In the genomic region with DNA sequence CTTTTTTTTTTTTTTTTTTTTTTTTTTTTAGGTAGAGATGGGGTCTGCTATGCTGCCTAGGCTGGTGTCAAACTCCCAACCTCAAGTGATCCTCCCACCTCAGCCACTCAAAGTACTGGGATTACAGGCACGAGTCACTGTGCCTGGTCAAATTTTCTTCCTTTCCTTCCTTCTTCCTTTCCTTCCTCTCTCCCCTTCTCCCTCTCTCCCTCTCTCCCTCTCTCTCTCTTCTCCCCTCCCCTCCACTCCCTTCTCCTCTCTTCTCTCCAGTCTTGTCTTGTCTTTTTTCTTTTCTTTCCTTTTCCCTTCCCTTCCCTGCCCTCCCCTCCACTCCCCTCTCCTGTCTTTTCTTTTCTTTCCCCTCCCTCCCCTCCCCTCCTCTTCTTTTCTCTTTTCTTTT, we compare ENCODE assay signal across 3 cellular contexts.
TF ChIP-seq lines count a peak whose summit lies in the region.

No MANE protein-coding gene starts in this region.

TF ChIP-seq in HCT116, 20 proteins besides CTCF, POLR2A, EP300 and RAD21 (continues in another document):
- TF ChIP-seq EZH2 (IDR thresholded peaks at IDR 0.05) (no peak), EZH2phosphoT487 (IDR thresholded peaks at IDR 0.05; ENCODE audit: borderline replicate concordance) (no peak), TCF7L2 (IDR thresholded peaks at IDR 0.05; ENCODE audit: borderline replicate concordance, extremely low read depth, insufficient read depth, insufficient read length) (no peak), ELF1 (IDR thresholded peaks at IDR 0.05; ENCODE audit: borderline replicate concordance, low read depth) (no peak), ZFX (IDR thresholded peaks at IDR 0.05) (no peak), YY1 (IDR thresholded peaks at IDR 0.05; ENCODE audit: extremely low read depth, insufficient replicate concordance, low read depth, low read length) (no peak), JUND (IDR thresholded peaks at IDR 0.05) (no peak), CBX3 (IDR thresholded peaks at IDR 0.05; ENCODE audit: low read depth) (no peak), CEBPB (IDR thresholded peaks at IDR 0.05; ENCODE audit: low read depth) (no peak), FOSL1 (IDR thresholded peaks at IDR 0.05; ENCODE audit: low read depth) (no peak), POLR2AphosphoS5 (IDR thresholded peaks at IDR 0.05; ENCODE audit: low read depth, low read length) (no peak), EGR1 (IDR thresholded peaks at IDR 0.05; ENCODE audit: low read depth) (no peak), SRF (IDR thresholded peaks at IDR 0.05; ENCODE audit: low read depth) (no peak), ZNF274 (IDR thresholded peaks at IDR 0.05; ENCODE audit: low read depth, low read length) (no peak)
- TF ChIP-seq, protein P1, sequence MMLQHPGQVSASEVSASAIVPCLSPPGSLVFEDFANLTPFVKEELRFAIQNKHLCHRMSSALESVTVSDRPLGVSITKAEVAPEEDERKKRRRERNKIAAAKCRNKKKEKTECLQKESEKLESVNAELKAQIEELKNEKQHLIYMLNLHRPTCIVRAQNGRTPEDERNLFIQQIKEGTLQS (IDR thresholded peaks at IDR 0.05) = no peak
- TF ChIP-seq, protein P2, sequence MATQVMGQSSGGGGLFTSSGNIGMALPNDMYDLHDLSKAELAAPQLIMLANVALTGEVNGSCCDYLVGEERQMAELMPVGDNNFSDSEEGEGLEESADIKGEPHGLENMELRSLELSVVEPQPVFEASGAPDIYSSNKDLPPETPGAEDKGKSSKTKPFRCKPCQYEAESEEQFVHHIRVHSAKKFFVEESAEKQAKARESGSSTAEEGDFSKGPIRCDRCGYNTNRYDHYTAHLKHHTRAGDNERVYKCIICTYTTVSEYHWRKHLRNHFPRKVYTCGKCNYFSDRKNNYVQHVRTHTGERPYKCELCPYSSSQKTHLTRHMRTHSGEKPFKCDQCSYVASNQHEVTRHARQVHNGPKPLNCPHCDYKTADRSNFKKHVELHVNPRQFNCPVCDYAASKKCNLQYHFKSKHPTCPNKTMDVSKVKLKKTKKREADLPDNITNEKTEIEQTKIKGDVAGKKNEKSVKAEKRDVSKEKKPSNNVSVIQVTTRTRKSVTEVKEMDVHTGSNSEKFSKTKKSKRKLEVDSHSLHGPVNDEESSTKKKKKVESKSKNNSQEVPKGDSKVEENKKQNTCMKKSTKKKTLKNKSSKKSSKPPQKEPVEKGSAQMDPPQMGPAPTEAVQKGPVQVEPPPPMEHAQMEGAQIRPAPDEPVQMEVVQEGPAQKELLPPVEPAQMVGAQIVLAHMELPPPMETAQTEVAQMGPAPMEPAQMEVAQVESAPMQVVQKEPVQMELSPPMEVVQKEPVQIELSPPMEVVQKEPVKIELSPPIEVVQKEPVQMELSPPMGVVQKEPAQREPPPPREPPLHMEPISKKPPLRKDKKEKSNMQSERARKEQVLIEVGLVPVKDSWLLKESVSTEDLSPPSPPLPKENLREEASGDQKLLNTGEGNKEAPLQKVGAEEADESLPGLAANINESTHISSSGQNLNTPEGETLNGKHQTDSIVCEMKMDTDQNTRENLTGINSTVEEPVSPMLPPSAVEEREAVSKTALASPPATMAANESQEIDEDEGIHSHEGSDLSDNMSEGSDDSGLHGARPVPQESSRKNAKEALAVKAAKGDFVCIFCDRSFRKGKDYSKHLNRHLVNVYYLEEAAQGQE (IDR thresholded peaks at IDR 0.05; ENCODE audit: low read depth) = no peak
- TF ChIP-seq, protein P3, sequence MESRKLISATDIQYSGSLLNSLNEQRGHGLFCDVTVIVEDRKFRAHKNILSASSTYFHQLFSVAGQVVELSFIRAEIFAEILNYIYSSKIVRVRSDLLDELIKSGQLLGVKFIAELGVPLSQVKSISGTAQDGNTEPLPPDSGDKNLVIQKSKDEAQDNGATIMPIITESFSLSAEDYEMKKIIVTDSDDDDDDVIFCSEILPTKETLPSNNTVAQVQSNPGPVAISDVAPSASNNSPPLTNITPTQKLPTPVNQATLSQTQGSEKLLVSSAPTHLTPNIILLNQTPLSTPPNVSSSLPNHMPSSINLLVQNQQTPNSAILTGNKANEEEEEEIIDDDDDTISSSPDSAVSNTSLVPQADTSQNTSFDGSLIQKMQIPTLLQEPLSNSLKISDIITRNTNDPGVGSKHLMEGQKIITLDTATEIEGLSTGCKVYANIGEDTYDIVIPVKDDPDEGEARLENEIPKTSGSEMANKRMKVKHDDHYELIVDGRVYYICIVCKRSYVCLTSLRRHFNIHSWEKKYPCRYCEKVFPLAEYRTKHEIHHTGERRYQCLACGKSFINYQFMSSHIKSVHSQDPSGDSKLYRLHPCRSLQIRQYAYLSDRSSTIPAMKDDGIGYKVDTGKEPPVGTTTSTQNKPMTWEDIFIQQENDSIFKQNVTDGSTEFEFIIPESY (IDR thresholded peaks at IDR 0.05; ENCODE audit: extremely low read depth, insufficient replicate concordance, low read length) = no peak

TF ChIP-seq in HEK293, 187 proteins besides CTCF, POLR2A, EP300 and RAD21:
- TF ChIP-seq ZNF10 (tag by site-specific recombination; IDR thresholded peaks at IDR 0.05) (no peak), ZNF510 (tag by site-specific recombination; IDR thresholded peaks at IDR 0.05; ENCODE audit: insufficient replicate concordance) (no peak), ZNF16 (tag by site-specific recombination; IDR thresholded peaks at IDR 0.05; ENCODE audit: low read depth) (no peak), TCF7L2 (IDR thresholded peaks at IDR 0.05; ENCODE audit: borderline replicate concordance, low read depth, low read length) (no peak), ZNF624 (tag by site-specific recombination; IDR thresholded peaks at IDR 0.05) (no peak), ZNF366 (tag by site-specific recombination; conservative IDR thresholded peaks at IDR 0.05) (peak; percentile 87), ZFP37 (tag by site-specific recombination; IDR thresholded peaks at IDR 0.05) (no peak), WT1 (tag by site-specific recombination; IDR thresholded peaks at IDR 0.05) (0 out of 2 replicates have a peak, but pooled peaks have one; percentile 19), ZNF48 (tag by site-specific recombination; IDR thresholded peaks at IDR 0.05) (no peak), PRDM1 (tag by site-specific recombination; IDR thresholded peaks at IDR 0.05) (peak; percentile 98), ZNF433 (tag by site-specific recombination; IDR thresholded peaks at IDR 0.05; ENCODE audit: low read depth) (no peak), HOXA7 (CRISPR knock-in tag; IDR thresholded peaks at IDR 0.05; ENCODE audit: borderline replicate concordance) (no peak), ZNF768 (tag by site-specific recombination; IDR thresholded peaks at IDR 0.05) (no peak), ZNF23 (tag by site-specific recombination; IDR thresholded peaks at IDR 0.05; ENCODE audit: borderline replicate concordance) (no peak), ZBTB48 (tag by site-specific recombination; IDR thresholded peaks at IDR 0.05) (no peak), GLIS2 (tag by site-specific recombination; IDR thresholded peaks at IDR 0.05) (no peak), HOXD13 (CRISPR knock-in tag; IDR thresholded peaks at IDR 0.05; ENCODE audit: borderline replicate concordance) (no peak), SETDB1 (IDR thresholded peaks at IDR 0.05; ENCODE audit: insufficient read length, low read length) (no peak), ZNF202 (tag by site-specific recombination; IDR thresholded peaks at IDR 0.05; ENCODE audit: borderline replicate concordance) (no peak), ZNF843 (tag by site-specific recombination; IDR thresholded peaks at IDR 0.05) (no peak), KLF10 (tag by site-specific recombination; IDR thresholded peaks at IDR 0.05) (no peak), HOXC10 (CRISPR knock-in tag; IDR thresholded peaks at IDR 0.05) (no peak)
- TF ChIP-seq, protein P4, sequence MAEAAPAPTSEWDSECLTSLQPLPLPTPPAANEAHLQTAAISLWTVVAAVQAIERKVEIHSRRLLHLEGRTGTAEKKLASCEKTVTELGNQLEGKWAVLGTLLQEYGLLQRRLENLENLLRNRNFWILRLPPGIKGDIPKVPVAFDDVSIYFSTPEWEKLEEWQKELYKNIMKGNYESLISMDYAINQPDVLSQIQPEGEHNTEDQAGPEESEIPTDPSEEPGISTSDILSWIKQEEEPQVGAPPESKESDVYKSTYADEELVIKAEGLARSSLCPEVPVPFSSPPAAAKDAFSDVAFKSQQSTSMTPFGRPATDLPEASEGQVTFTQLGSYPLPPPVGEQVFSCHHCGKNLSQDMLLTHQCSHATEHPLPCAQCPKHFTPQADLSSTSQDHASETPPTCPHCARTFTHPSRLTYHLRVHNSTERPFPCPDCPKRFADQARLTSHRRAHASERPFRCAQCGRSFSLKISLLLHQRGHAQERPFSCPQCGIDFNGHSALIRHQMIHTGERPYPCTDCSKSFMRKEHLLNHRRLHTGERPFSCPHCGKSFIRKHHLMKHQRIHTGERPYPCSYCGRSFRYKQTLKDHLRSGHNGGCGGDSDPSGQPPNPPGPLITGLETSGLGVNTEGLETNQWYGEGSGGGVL (tag by site-specific recombination; IDR thresholded peaks at IDR 0.05) = no peak
- TF ChIP-seq, protein P5, sequence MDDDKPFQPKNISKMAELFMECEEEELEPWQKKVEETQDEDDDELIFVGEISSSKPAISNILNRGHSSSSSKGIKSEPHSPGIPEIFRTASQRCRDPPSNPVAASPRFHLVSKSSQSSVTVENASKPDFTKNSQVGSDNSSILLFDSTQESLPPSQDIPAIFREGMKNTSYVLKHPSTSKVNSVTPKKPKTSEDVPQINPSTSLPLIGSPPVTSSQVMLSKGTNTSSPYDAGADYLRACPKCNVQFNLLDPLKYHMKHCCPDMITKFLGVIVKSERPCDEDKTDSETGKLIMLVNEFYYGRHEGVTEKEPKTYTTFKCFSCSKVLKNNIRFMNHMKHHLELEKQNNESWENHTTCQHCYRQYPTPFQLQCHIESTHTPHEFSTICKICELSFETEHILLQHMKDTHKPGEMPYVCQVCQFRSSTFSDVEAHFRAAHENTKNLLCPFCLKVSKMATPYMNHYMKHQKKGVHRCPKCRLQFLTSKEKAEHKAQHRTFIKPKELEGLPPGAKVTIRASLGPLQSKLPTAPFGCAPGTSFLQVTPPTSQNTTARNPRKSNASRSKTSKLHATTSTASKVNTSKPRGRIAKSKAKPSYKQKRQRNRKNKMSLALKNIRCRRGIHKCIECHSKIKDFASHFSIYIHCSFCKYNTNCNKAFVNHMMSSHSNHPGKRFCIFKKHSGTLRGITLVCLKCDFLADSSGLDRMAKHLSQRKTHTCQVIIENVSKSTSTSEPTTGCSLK (tag by site-specific recombination; IDR thresholded peaks at IDR 0.05) = no peak

TF ChIP-seq in K562, 482 proteins besides CTCF, POLR2A, EP300 and RAD21:
- TF ChIP-seq, protein P6, sequence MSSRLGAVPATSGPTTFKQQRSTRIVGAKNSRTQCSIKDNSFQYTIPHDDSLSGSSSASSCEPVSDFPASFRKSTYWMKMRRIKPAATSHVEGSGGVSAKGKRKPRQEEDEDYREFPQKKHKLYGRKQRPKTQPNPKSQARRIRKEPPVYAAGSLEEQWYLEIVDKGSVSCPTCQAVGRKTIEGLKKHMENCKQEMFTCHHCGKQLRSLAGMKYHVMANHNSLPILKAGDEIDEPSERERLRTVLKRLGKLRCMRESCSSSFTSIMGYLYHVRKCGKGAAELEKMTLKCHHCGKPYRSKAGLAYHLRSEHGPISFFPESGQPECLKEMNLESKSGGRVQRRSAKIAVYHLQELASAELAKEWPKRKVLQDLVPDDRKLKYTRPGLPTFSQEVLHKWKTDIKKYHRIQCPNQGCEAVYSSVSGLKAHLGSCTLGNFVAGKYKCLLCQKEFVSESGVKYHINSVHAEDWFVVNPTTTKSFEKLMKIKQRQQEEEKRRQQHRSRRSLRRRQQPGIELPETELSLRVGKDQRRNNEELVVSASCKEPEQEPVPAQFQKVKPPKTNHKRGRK (tag; IDR thresholded peaks at IDR 0.05) = peak; percentile 81
- 0 out of 2 replicates have a peak, but pooled peaks have one; percentile 36 for TF ChIP-seq MCM3 (IDR thresholded peaks at IDR 0.05)
- 0 out of 2 replicates have a peak, but pooled peaks have one; percentile 27 for TF ChIP-seq ZNF384 (IDR thresholded peaks at IDR 0.05; ENCODE audit: low read depth, low read length)
- no peak for TF ChIP-seq MYC (IDR thresholded peaks at IDR 0.05; ENCODE audit: low read depth, low read length)
- TF ChIP-seq MYC (CRISPR knock-in tag; IDR thresholded peaks at IDR 0.05; ENCODE audit: borderline replicate concordance, low read depth) = no peak
